In genomic region chr12:105256011-105256410, GRCh38 we compare ENCODE assay signal across 1 cellular context.
A peak's percentile ranks its signal among the peaks of the same experiment; 100 is the strongest.
TF ChIP-seq lines count a peak whose summit lies in the region.

No MANE protein-coding gene starts in this region.

TF ChIP-seq in K562, 482 proteins besides CTCF, POLR2A, EP300 and RAD21 (continued from another document):
- no peak for TF ChIP-seq ZBTB43 (CRISPR knock-in tag; IDR thresholded peaks at IDR 0.05)
- TF ChIP-seq, protein P1, sequence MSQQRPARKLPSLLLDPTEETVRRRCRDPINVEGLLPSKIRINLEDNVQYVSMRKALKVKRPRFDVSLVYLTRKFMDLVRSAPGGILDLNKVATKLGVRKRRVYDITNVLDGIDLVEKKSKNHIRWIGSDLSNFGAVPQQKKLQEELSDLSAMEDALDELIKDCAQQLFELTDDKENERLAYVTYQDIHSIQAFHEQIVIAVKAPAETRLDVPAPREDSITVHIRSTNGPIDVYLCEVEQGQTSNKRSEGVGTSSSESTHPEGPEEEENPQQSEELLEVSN (IDR thresholded peaks at IDR 0.05; ENCODE audit: borderline replicate concordance in 1 of 2, extremely low read depth in 1 of 2, insufficient read depth in 1 of 2, insufficient read length in 1 of 2, low read depth in 1 of 2, low read length in 1 of 2, poor library complexity in 1 of 2, severe bottlenecking in 1 of 2), result no peak
- peak; percentile 36; the same call in 1 of the 2 replicates for TF ChIP-seq ZNF384 (IDR thresholded peaks at IDR 0.05; ENCODE audit: low read depth, low read length)
- TF ChIP-seq CBX8 (IDR thresholded peaks at IDR 0.05; ENCODE audit: borderline replicate concordance, extremely low read depth, low read depth, low read length, poor library complexity, severe bottlenecking), result no peak
- no peak for TF ChIP-seq ZNF696 (CRISPR knock-in tag; conservative IDR thresholded peaks at IDR 0.05)
- TF ChIP-seq STAT5B (CRISPR knock-in tag; IDR thresholded peaks at IDR 0.05), result no peak
- no peak for TF ChIP-seq EGR1 (conservative IDR thresholded peaks at IDR 0.05)
- TF ChIP-seq USF1 (CRISPR knock-in tag; IDR thresholded peaks at IDR 0.05), result no peak
- no peak for TF ChIP-seq NR2C2 (CRISPR knock-in tag; IDR thresholded peaks at IDR 0.05)
- no peak for TF ChIP-seq NR2C2 (tag; IDR thresholded peaks at IDR 0.05)
- TF ChIP-seq L3MBTL2 (IDR thresholded peaks at IDR 0.05), result no peak
- TF ChIP-seq CHD7 (IDR thresholded peaks at IDR 0.05; ENCODE audit: low read depth, low read length), result no peak
- TF ChIP-seq FOXK2 (conservative IDR thresholded peaks at IDR 0.05 in 1 of 2, IDR thresholded peaks at IDR 0.05 in 1 of 2; ENCODE audit: low read depth in 2 of 2), result no peak
- TF ChIP-seq MEIS2 (IDR thresholded peaks at IDR 0.05; ENCODE audit: partially characterized antibody), result peak; percentile 9
- TF ChIP-seq MYC (IDR thresholded peaks at IDR 0.05; ENCODE audit: low read depth, low read length), result no peak
- TF ChIP-seq MYC (CRISPR knock-in tag; IDR thresholded peaks at IDR 0.05; ENCODE audit: borderline replicate concordance, low read depth), result no peak
